Comparison of ENCODE assay signal across 23 cellular contexts in the genomic region with DNA sequence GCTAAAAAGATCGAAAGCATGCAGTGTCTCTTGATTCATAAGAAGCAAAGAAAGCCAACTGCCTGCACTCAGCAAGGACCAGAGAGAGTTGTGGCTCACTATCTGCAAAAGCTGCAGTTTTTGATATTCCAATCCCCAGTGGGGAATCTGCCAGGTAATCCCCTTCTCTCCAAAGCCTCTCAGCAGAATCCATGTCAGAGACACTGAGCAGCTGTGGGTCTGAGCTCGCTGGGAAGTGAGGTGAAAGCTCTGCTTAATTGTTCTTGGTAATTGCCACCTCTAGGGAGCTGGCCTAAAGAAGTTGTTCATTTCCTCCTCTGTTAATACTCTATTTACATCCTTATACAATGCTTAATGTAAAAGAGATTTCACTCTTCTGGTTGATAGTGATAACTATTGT.
DNase-seq lines count a peak whose midpoint lies in the region; ATAC-seq, FAIRE-seq and TF ChIP-seq lines count a peak whose summit lies in the region.
"Had no signal": no experiment of that assay in that cellular context is flagged by ENCODE, and none has a peak within 500 bp of the region (broad histone marks: within the 10 kb centered on the region; RNA-seq: fewer than 3 reads in every experiment).

No MANE protein-coding gene starts in this region.

- H3K4me1 Mint-ChIP-seq in GM23338, result peaks cover 20% of the 10 kb centered on the region
- H3K4me1 Mint-ChIP-seq: IgD-negative memory B cell had no signal

- H2BK120ac ChIP-seq in mesendoderm (ENCODE audit: low read depth, low read length), result no peak overlapping the region

- H3K9me3 Mint-ChIP-seq in GM23338, result peaks cover 21% of the 10 kb centered on the region

- no peak overlapping the region for H3K4me3 Mint-ChIP-seq in GM23338
- H3K4me3 Mint-ChIP-seq: CD4-positive, alpha-beta T cell; IgD-negative memory B cell had no signal

- H3K9ac ChIP-seq in NT2/D1 (ENCODE audit: insufficient read length, low read depth) (no peak overlapping the region), mesendoderm (ENCODE audit: low read length) (no peak overlapping the region)

- H3F3A ChIP-seq in GM23338 (replicated peaks; ENCODE audit: low read depth), result no peaks in the 10 kb centered on the region

- H2AK5ac ChIP-seq in mesendoderm (ENCODE audit: low read length), result no peak overlapping the region

- TF ChIP-seq CTCF in GM23338 (conservative IDR thresholded peaks at IDR 0.05; ENCODE audit: low read depth in 2 of 2), result no peak

- H3K23ac ChIP-seq in mesendoderm (ENCODE audit: low read length), result no peak overlapping the region

- peaks cover 4% of the 10 kb centered on the region; the same call in 1 of the 2 replicates for H3K9me2 ChIP-seq in GM23338 (ENCODE audit: insufficient read depth)

- H3K4me3 ChIP-seq in GM23338 (no peak overlapping the region), NT2/D1 (ENCODE audit: insufficient read length, low read depth) (no peak overlapping the region), mesendoderm (ENCODE audit: low read length) (no peak overlapping the region), small intestine (ENCODE audit: low read depth in 1 of 2, low read length in 2 of 2) (no peak overlapping the region)
- H3K4me3 ChIP-seq: A549, GM12878 had no signal

- H3K36me3 Mint-ChIP-seq in GM23338 (ENCODE audit: low read depth), result peaks cover 8% of the 10 kb centered on the region; the same call in 2 of the 3 replicates
- H3K36me3 Mint-ChIP-seq: IgD-negative memory B cell had no signal

- H3K56ac ChIP-seq in mesendoderm (ENCODE audit: low read length), result no peak overlapping the region

- H3K9me3 ChIP-seq in NT2/D1 (ENCODE audit: insufficient read depth, low read length), result no peaks in the 10 kb centered on the region
- no peaks in the 10 kb centered on the region for H3K9me3 ChIP-seq in small intestine (ENCODE audit: control insufficient read depth, low read depth)
- H3K9me3 ChIP-seq: Caco-2 had no signal

- no CpG with 5 or more reads among the region's 2 CpGs for WGBS in mesendoderm (ENCODE audit: extremely low coverage, insufficient coverage, low lambda C conversion rate)
- WGBS in small intestine, 3 donors, result 45 to 58% (median 51%) methylated on average over 2 of the region's 2 CpGs

- H3K79me2 ChIP-seq in GM23338 (replicated peaks; ENCODE audit: insufficient read depth) (no peaks in the 10 kb centered on the region), mesendoderm (ENCODE audit: control insufficient read depth, insufficient read depth, low read length) (no peaks in the 10 kb centered on the region)

- H4K20me1 ChIP-seq in GM23338 (replicated peaks; ENCODE audit: insufficient read depth), result no peaks in the 10 kb centered on the region

- no peaks in the 10 kb centered on the region for H3K79me1 ChIP-seq in mesendoderm (ENCODE audit: low read length)

- no peak overlapping the region for H4K8ac ChIP-seq in mesendoderm (ENCODE audit: low read depth, low read length)

- peak overlapping the region; percentile 57; the same call in 1 of the 2 replicates for H2AFZ ChIP-seq in GM23338

- no peak overlapping the region for H2BK15ac ChIP-seq in mesendoderm (replicated peaks; ENCODE audit: low read depth)

- no peaks in the 10 kb centered on the region for H3K36me3 ChIP-seq in GM23338 (ENCODE audit: insufficient read depth)
- H3K36me3 ChIP-seq in NT2/D1 (ENCODE audit: insufficient read depth, insufficient read length, low read length), result no peaks in the 10 kb centered on the region
- no peaks in the 10 kb centered on the region for H3K36me3 ChIP-seq in mesendoderm (ENCODE audit: control insufficient read depth, insufficient read depth, low read length)
- H3K36me3 ChIP-seq in small intestine (ENCODE audit: control insufficient read depth in 2 of 2, insufficient read depth in 2 of 2, low read length in 2 of 2), result no peaks in the 10 kb centered on the region

- H2BK5ac ChIP-seq in mesendoderm (ENCODE audit: low read length), result no peak overlapping the region

- H3K27me3 ChIP-seq in GM23338 (ENCODE audit: insufficient read depth), result no peaks in the 10 kb centered on the region
- no peaks in the 10 kb centered on the region for H3K27me3 ChIP-seq in NT2/D1 (ENCODE audit: insufficient read depth, insufficient read length)
- H3K27me3 ChIP-seq in mesendoderm (ENCODE audit: insufficient read depth, low read length, poor library complexity), result no peaks in the 10 kb centered on the region
- H3K27me3 ChIP-seq in small intestine (ENCODE audit: control insufficient read depth in 2 of 2, insufficient read depth in 2 of 2, low read length in 2 of 2), result no peaks in the 10 kb centered on the region

- H3K4me2 ChIP-seq in GM23338, result no peak overlapping the region
- H3K4me2 ChIP-seq in mesendoderm (ENCODE audit: low read length), result no peak overlapping the region
- H3K4me2 ChIP-seq: A549 had no signal

- H4K5ac ChIP-seq in mesendoderm (ENCODE audit: low read length), result no peak overlapping the region

- DNase-seq in NCI-H1105 treated with DMSO at 0.1 percent for 48 hours (lab: John Stamatoyannopoulos, UW) (peak; percentile 16), NCI-H1105 (lab: John Stamatoyannopoulos, UW) (no peak), GM23338 (ENCODE audit: low spot score) (no peak), NT2/D1 (ENCODE audit: low read depth, low spot score) (peak; percentile 42), mesendoderm (peak; percentile 41), Right ventricle myocardium superior (no peak), NOMO-1 treated with DMSO at 0.1 percent for 48 hours (lab: John Stamatoyannopoulos, UW; ENCODE audit: unreplicated experiment) (no peak), small intestine (no peak)
- DNase-seq: AML-193; Caco-2; CD4-positive, alpha-beta T cell; DMS53; DND-41; EL; HCEC 1CT had no signal

- no peaks in the 10 kb centered on the region for H3K27me3 Mint-ChIP-seq in GM23338 (ENCODE audit: insufficient read depth, low read depth, poor library complexity)
- H3K27me3 Mint-ChIP-seq: CD4-positive, alpha-beta T cell; IgD-negative memory B cell had no signal

- H3K4me1 ChIP-seq in GM23338 (ENCODE audit: insufficient read depth), result 0 out of 2 replicates have a peak, but pooled peaks cover 6% of the 10 kb centered on the region
- H3K4me1 ChIP-seq in NT2/D1 (ENCODE audit: insufficient read depth, insufficient read length), result no peaks in the 10 kb centered on the region
- no peaks in the 10 kb centered on the region for H3K4me1 ChIP-seq in mesendoderm (ENCODE audit: control insufficient read depth, low read depth, low read length)
- no peaks in the 10 kb centered on the region for H3K4me1 ChIP-seq in small intestine (ENCODE audit: control insufficient read depth in 2 of 2, insufficient read depth in 1 of 2, low read depth in 1 of 2, low read length in 1 of 2)
- H3K4me1 ChIP-seq: A549, Caco-2 had no signal

- no peak overlapping the region for H3K18ac ChIP-seq in mesendoderm (ENCODE audit: low read length)

- no peak overlapping the region for H3K4ac ChIP-seq in mesendoderm (ENCODE audit: low read depth, low read length)

- no peak overlapping the region for H3K27ac Mint-ChIP-seq in GM23338
- H3K27ac Mint-ChIP-seq: CD4-positive, alpha-beta T cell; IgD-negative memory B cell had no signal

- intact Hi-C loops in Right ventricle myocardium superior (cut with DNase I), result no loop called here

- FAIRE-seq in small intestine (lab: Jason Lieb, UNC), result no peak
- FAIRE-seq: A549, GM12878, H1, HepG2, HTR-8/SVneo had no signal

- H3K27ac ChIP-seq in GM23338 (ENCODE audit: low read depth) (no peak overlapping the region), mesendoderm (ENCODE audit: low read depth, low read length) (no peak overlapping the region), small intestine (ENCODE audit: low read depth in 1 of 2, low read length in 1 of 2) (no peak overlapping the region)
- H3K27ac ChIP-seq: 22Rv1, A549, C4-2B had no signal

- ATAC-seq in GM23338, result peak; percentile 71
- no peak for ATAC-seq in Right ventricle myocardium superior (ENCODE audit: poor library complexity)
- ATAC-seq: A549, GM12878, HepG2 had no signal

TF ChIP-seq in GM23338, 12 proteins besides CTCF, POLR2A, EP300 and RAD21 (continues in another document):
- TF ChIP-seq CREB1 (CRISPR knock-in tag; IDR thresholded peaks at IDR 0.05; ENCODE audit: low read depth) (no peak), ZNF331 (CRISPR knock-in tag; IDR thresholded peaks at IDR 0.05; ENCODE audit: low read depth) (no peak), EZH2 (IDR thresholded peaks at IDR 0.05; ENCODE audit: low read depth, unreplicated experiment) (no peak), EZH2phosphoT487 (IDR thresholded peaks at IDR 0.05; ENCODE audit: unreplicated experiment) (no peak), POLR2AphosphoS5 (IDR thresholded peaks at IDR 0.05; ENCODE audit: low read depth) (no peak), NANOG (IDR thresholded peaks at IDR 0.05; ENCODE audit: borderline replicate concordance) (no peak), STAT1 (IDR thresholded peaks at IDR 0.05; ENCODE audit: unreplicated experiment) (no peak)
- TF ChIP-seq, protein P1, sequence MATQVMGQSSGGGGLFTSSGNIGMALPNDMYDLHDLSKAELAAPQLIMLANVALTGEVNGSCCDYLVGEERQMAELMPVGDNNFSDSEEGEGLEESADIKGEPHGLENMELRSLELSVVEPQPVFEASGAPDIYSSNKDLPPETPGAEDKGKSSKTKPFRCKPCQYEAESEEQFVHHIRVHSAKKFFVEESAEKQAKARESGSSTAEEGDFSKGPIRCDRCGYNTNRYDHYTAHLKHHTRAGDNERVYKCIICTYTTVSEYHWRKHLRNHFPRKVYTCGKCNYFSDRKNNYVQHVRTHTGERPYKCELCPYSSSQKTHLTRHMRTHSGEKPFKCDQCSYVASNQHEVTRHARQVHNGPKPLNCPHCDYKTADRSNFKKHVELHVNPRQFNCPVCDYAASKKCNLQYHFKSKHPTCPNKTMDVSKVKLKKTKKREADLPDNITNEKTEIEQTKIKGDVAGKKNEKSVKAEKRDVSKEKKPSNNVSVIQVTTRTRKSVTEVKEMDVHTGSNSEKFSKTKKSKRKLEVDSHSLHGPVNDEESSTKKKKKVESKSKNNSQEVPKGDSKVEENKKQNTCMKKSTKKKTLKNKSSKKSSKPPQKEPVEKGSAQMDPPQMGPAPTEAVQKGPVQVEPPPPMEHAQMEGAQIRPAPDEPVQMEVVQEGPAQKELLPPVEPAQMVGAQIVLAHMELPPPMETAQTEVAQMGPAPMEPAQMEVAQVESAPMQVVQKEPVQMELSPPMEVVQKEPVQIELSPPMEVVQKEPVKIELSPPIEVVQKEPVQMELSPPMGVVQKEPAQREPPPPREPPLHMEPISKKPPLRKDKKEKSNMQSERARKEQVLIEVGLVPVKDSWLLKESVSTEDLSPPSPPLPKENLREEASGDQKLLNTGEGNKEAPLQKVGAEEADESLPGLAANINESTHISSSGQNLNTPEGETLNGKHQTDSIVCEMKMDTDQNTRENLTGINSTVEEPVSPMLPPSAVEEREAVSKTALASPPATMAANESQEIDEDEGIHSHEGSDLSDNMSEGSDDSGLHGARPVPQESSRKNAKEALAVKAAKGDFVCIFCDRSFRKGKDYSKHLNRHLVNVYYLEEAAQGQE (IDR thresholded peaks at IDR 0.05; ENCODE audit: unreplicated experiment), result no peak

Comparison
In these comparisons a context has a peak if more than half of its experiments do, and no peak if none do; other contexts are left out.
1. DNase-seq: peak in NCI-H1105 treated with DMSO at 0.1 percent for 48 hours (single experiment), NT2/D1 (single experiment) and mesendoderm (single experiment); none in NCI-H1105 (single experiment), GM23338 (single experiment), Right ventricle myocardium superior (single experiment), NOMO-1 treated with DMSO at 0.1 percent for 48 hours (single experiment) and small intestine (single experiment).